Comparison of ENCODE assay signal across 8 cellular contexts in genomic region chr14:89955022-89955414, GRCh38. TPM values are rescaled to one million over a fixed set of nuclear protein-coding genes. Genes with fewer than 3 reads are reported as not detected.
DNase-seq lines count a peak whose midpoint lies in the region; ATAC-seq, FAIRE-seq and TF ChIP-seq lines count a peak whose summit lies in the region.

No MANE protein-coding gene starts in this region.

- H3K9ac ChIP-seq in BLaER1 treated with 17β-estradiol and CSF1 and Interleukin-3, amounts not matched to agents 10 nM and 100 nM = peak overlapping the region; percentile 88 to 97 (median 94)
- peak overlapping the region; percentile 74 to 83 for H3K9ac ChIP-seq in kidney (ENCODE audit: low read length in 2 of 2)

- DNase-seq in HFFc6 = no peak
- peak; percentile 7 for DNase-seq in activated naive CD8-positive, alpha-beta T cell treated with anti-CD3 and anti-CD28 coated beads, Interleukin-2, amount 50 U/mL, for 24 hours
- no peak for DNase-seq in kidney
- no peak for DNase-seq in suprapubic skin (ENCODE audit: low spot score in 2 of 2)

- H3K4me1 Mint-ChIP-seq in HFFc6 (ENCODE audit: low read depth) = peaks cover 42% of the 10 kb centered on the region
- peaks cover 46% of the 10 kb centered on the region for H3K4me1 Mint-ChIP-seq in activated naive CD8-positive, alpha-beta T cell treated with anti-CD3 and anti-CD28 coated beads, Interleukin-2, amount 50 U/mL, for 24 hours

- peaks cover 22 to 35% (median 27%) of the 10 kb centered on the region in 10 experiments for H3K4me1 ChIP-seq in BLaER1 treated with 17β-estradiol and CSF1 and Interleukin-3, amounts not matched to agents 10 nM and 100 nM
- H3K4me1 ChIP-seq in kidney (ENCODE audit: control insufficient read depth in 1 of 2, insufficient read depth in 1 of 2, low read depth in 1 of 2, low read length in 2 of 2) = peaks cover 0 to 8% of the 10 kb centered on the region in 2 donors
- H3K4me1 ChIP-seq in suprapubic skin = peaks cover 23% of the 10 kb centered on the region

- H3K27ac Mint-ChIP-seq in HFFc6 = peak overlapping the region; percentile 97
- peak overlapping the region; percentile 93 for H3K27ac Mint-ChIP-seq in activated naive CD8-positive, alpha-beta T cell treated with anti-CD3 and anti-CD28 coated beads, Interleukin-2, amount 50 U/mL, for 24 hours

- H3K4me3 Mint-ChIP-seq in HFFc6 = peak overlapping the region; percentile 92
- peak overlapping the region; percentile 97 for H3K4me3 Mint-ChIP-seq in activated naive CD8-positive, alpha-beta T cell treated with anti-CD3 and anti-CD28 coated beads, Interleukin-2, amount 50 U/mL, for 24 hours

- H3K36me3 Mint-ChIP-seq in HFFc6 (ENCODE audit: low read depth) = peaks cover 29% of the 10 kb centered on the region
- peaks cover 33% of the 10 kb centered on the region for H3K36me3 Mint-ChIP-seq in activated naive CD8-positive, alpha-beta T cell treated with anti-CD3 and anti-CD28 coated beads, Interleukin-2, amount 50 U/mL, for 24 hours (ENCODE audit: low read depth)

- no peak for ATAC-seq in activated naive CD8-positive, alpha-beta T cell treated with anti-CD3 and anti-CD28 coated beads, Interleukin-2, amount 50 U/mL, for 24 hours
- ATAC-seq in HG03342 (IDR thresholded peaks at IDR 0.05; ENCODE audit: unreplicated experiment) (no peak), HG02588 (IDR thresholded peaks at IDR 0.05; ENCODE audit: unreplicated experiment) (no peak), GM18873 (IDR thresholded peaks at IDR 0.05; ENCODE audit: low FRiP score, unreplicated experiment) (no peak)

- TF ChIP-seq CTCF in HFFc6 (IDR thresholded peaks at IDR 0.05) = no peak
- no peak for TF ChIP-seq CTCF in kidney (IDR thresholded peaks at IDR 0.05; ENCODE audit: borderline replicate concordance, extremely low read depth, insufficient read depth)
- TF ChIP-seq CTCF in suprapubic skin (IDR thresholded peaks at IDR 0.05) = no peak

- H3K4me3 ChIP-seq in BLaER1 treated with 17β-estradiol and CSF1 and Interleukin-3, amounts not matched to agents 10 nM and 100 nM = peak overlapping the region; percentile 78 to 96 (median 86)
- peak overlapping the region; percentile 78 to 97 for H3K4me3 ChIP-seq in kidney (ENCODE audit: low read length in 2 of 2)
- peak overlapping the region; percentile 82 for H3K4me3 ChIP-seq in suprapubic skin

- H3K27me3 ChIP-seq in BLaER1 treated with 17β-estradiol and CSF1 and Interleukin-3, amounts not matched to agents 10 nM and 100 nM = no peaks in the 10 kb centered on the region
- H3K27me3 ChIP-seq in suprapubic skin = no peaks in the 10 kb centered on the region

- H3K27me3 Mint-ChIP-seq in HFFc6 (ENCODE audit: insufficient read depth) = peaks cover 2% of the 10 kb centered on the region; the same call in 1 of the 2 replicates
- peaks cover 2% of the 10 kb centered on the region for H3K27me3 Mint-ChIP-seq in activated naive CD8-positive, alpha-beta T cell treated with anti-CD3 and anti-CD28 coated beads, Interleukin-2, amount 50 U/mL, for 24 hours

- H4K20me1 ChIP-seq in BLaER1 treated with 17β-estradiol and CSF1 and Interleukin-3, amounts not matched to agents 10 nM and 100 nM = no peaks in the 10 kb centered on the region; a peak in 1 of 22 replicates

- intact Hi-C loops in kidney (cut with DNase I) = no loop called here

- TF ChIP-seq EP300 in suprapubic skin (IDR thresholded peaks at IDR 0.05) = no peak

- peak overlapping the region; percentile 77 to 95 (median 91) for H3K4me2 ChIP-seq in BLaER1 treated with 17β-estradiol and CSF1 and Interleukin-3, amounts not matched to agents 10 nM and 100 nM

- no peak for TF ChIP-seq POLR2A in suprapubic skin (IDR thresholded peaks at IDR 0.05)

- peaks cover 10 to 23% (median 20%) of the 10 kb centered on the region in 11 experiments for H3K9me3 ChIP-seq in BLaER1 treated with 17β-estradiol and CSF1 and Interleukin-3, amounts not matched to agents 10 nM and 100 nM (replicated peaks in 1 of 11)
- no peaks in the 10 kb centered on the region for H3K9me3 ChIP-seq in kidney (ENCODE audit: control insufficient read depth in 1 of 2, low read length in 2 of 2)
- no peaks in the 10 kb centered on the region for H3K9me3 ChIP-seq in suprapubic skin

- H3K27ac ChIP-seq in BLaER1 treated with 17β-estradiol and CSF1 and Interleukin-3, amounts not matched to agents 10 nM and 100 nM = peak overlapping the region; percentile 52 to 98 (median 95); a peak in 21 of 22 replicates
- H3K27ac ChIP-seq in kidney (ENCODE audit: low read depth in 2 of 2, low read length in 2 of 2) = peak overlapping the region; percentile 57 to 60
- peak overlapping the region; percentile 93 for H3K27ac ChIP-seq in suprapubic skin

- FAIRE-seq in kidney (lab: Jason Lieb, UNC) = no peak

- 3% methylated on average over 8 of the region's 8 CpGs for WGBS in suprapubic skin

- no peaks in the 10 kb centered on the region for H3K9me3 Mint-ChIP-seq in HFFc6
- no peaks in the 10 kb centered on the region for H3K9me3 Mint-ChIP-seq in activated naive CD8-positive, alpha-beta T cell treated with anti-CD3 and anti-CD28 coated beads, Interleukin-2, amount 50 U/mL, for 24 hours

- H3K36me3 ChIP-seq in BLaER1 treated with 17β-estradiol and CSF1 and Interleukin-3, amounts not matched to agents 10 nM and 100 nM = peaks cover 18 to 45% (median 28%) of the 10 kb centered on the region in 11 experiments
- H3K36me3 ChIP-seq in kidney (ENCODE audit: control insufficient read depth in 1 of 2, insufficient read depth in 2 of 2, low read length in 2 of 2) = peaks cover 0 to 5% of the 10 kb centered on the region in 2 donors
- H3K36me3 ChIP-seq in suprapubic skin = no peaks in the 10 kb centered on the region

RNA-seq across cellular contexts. Expression of gene EFCAB11, which starts 0.5 kb away (rescaled TPM):
- 1 to 10 TPM; 6.6 to 8.4 (median 6.9) TPM for total RNA-seq in HFFc6 (2021; fragmentation: NEBNext Ultra II Directional; extraction: Animal tissue kit (Norgen Biotek cat#: 25700))
- 8.9 TPM for total RNA-seq in kidney
- polyA plus RNA-seq in kidney (ENCODE audit: insufficient read depth, low read depth, low replicate concordance) = 8.4 TPM
- 1 to 10 TPM; 3.2 to 5.1 (median 3.7) TPM for total RNA-seq in suprapubic skin

RNA-seq across cellular contexts. Expression of gene TDP1, which starts 0.7 kb away (rescaled TPM):
- 10 to 100 TPM; 20.3 to 28.3 (median 23.3) TPM for total RNA-seq in HFFc6 (2021; fragmentation: NEBNext Ultra II Directional; extraction: Animal tissue kit (Norgen Biotek cat#: 25700))
- total RNA-seq in kidney (15.7 TPM), suprapubic skin (10 to 100 TPM; 10.8 to 25.8 (median 18.1) TPM)
- 4.8 TPM for polyA plus RNA-seq in kidney (ENCODE audit: insufficient read depth, low read depth, low replicate concordance)
